8 cellular contexts compared by ENCODE assay signal in genomic region chr17:42681976-42682375, GRCh38. TPM values are rescaled to one million over a fixed set of nuclear protein-coding genes. Genes with fewer than 3 reads are reported as not detected.
A peak's percentile ranks its signal among the peaks of the same experiment; 100 is the strongest.
DNase-seq lines count a peak whose midpoint lies in the region; ATAC-seq and TF ChIP-seq lines count a peak whose summit lies in the region.

No MANE protein-coding gene starts in this region.

- H4K20me1 ChIP-seq in OCI-LY3 (ENCODE audit: insufficient read depth, low read length), result no peaks in the 10 kb centered on the region

- H3K4me2 ChIP-seq in OCI-LY3 (ENCODE audit: low read length) (peak overlapping the region; percentile 99), neuronal stem cell (ENCODE audit: insufficient read depth, low read length, poor library complexity, severe bottlenecking) (peak overlapping the region; percentile 92)

- H2BK5ac ChIP-seq in neuronal stem cell (ENCODE audit: low read length), result peak overlapping the region; percentile 94

- intact Hi-C loops in CD8-positive, alpha-beta T cell (cut with DNase I, micrococcal nuclease), result no loop called here
- intact Hi-C loops in head of caudate nucleus (cut with DNase I), result no loop called here

- H3K4ac ChIP-seq in neuronal stem cell (ENCODE audit: low read length), result no peak overlapping the region

- H4K8ac ChIP-seq in neuronal stem cell (ENCODE audit: low read depth, low read length), result no peak overlapping the region

- no peaks in the 10 kb centered on the region for H3K36me3 Mint-ChIP-seq in CD8-positive, alpha-beta T cell

- H3K14ac ChIP-seq in neuronal stem cell (ENCODE audit: low read length), result no peak overlapping the region

- no peak for ATAC-seq in CD8-positive, alpha-beta T cell
- no peak for ATAC-seq in esophagus mucosa
- ATAC-seq in GM21786 (IDR thresholded peaks at IDR 0.05; ENCODE audit: unreplicated experiment), result no peak

- peak overlapping the region; percentile 35 for H3K4me3 ChIP-seq in CD8-positive, alpha-beta T cell (ENCODE audit: low read depth, low read length)
- H3K4me3 ChIP-seq in OCI-LY3 (ENCODE audit: low read length) (peak overlapping the region; percentile 82), neuronal stem cell (ENCODE audit: low read length in 2 of 2) (peak overlapping the region; percentile 80 to 85)
- H3K4me3 ChIP-seq in effector memory CD4-positive, alpha-beta T cell (ENCODE audit: insufficient read depth, low read depth, low read length, poor library complexity, severe bottlenecking), result peak overlapping the region; percentile 35

- no peaks in the 10 kb centered on the region for H3K9me3 ChIP-seq in CD8-positive, alpha-beta T cell (ENCODE audit: low read length)
- no peaks in the 10 kb centered on the region for H3K9me3 ChIP-seq in OCI-LY3 (ENCODE audit: insufficient read depth, low read length)
- H3K9me3 ChIP-seq in effector memory CD4-positive, alpha-beta T cell (ENCODE audit: control insufficient read depth, low read length), result no peaks in the 10 kb centered on the region
- no peaks in the 10 kb centered on the region for H3K9me3 ChIP-seq in neuronal stem cell (replicated peaks in 1 of 2; ENCODE audit: control insufficient read depth in 2 of 2, insufficient read depth in 1 of 2, low read depth in 1 of 2, low read length in 2 of 2)

- no peak overlapping the region for H3K23ac ChIP-seq in neuronal stem cell (ENCODE audit: low read depth, low read length, poor library complexity)

- no peaks in the 10 kb centered on the region for H3K27me3 ChIP-seq in CD8-positive, alpha-beta T cell (ENCODE audit: insufficient read depth, low read length)
- H3K27me3 ChIP-seq in OCI-LY3 (ENCODE audit: low read depth, low read length) (no peaks in the 10 kb centered on the region), neuronal stem cell (ENCODE audit: control insufficient read depth in 3 of 3, insufficient read depth in 3 of 3, low read depth in 1 of 3, low read length in 3 of 3) (peaks cover 0 to 6% (median 0%) of the 10 kb centered on the region in 3 experiments)
- peaks cover 13% of the 10 kb centered on the region for H3K27me3 ChIP-seq in effector memory CD4-positive, alpha-beta T cell (replicated peaks; ENCODE audit: control insufficient read depth, insufficient read depth, low read length, poor library complexity, severe bottlenecking)

- CTCF ChIA-PET in CD8-positive, alpha-beta T cell (lab: Charles Lee), result no interaction called here

- no peaks in the 10 kb centered on the region for H3K9me3 Mint-ChIP-seq in CD8-positive, alpha-beta T cell

- H3K4me1 ChIP-seq in CD8-positive, alpha-beta T cell (ENCODE audit: insufficient read depth, low read length), result peaks cover 57% of the 10 kb centered on the region
- peaks cover 44% of the 10 kb centered on the region for H3K4me1 ChIP-seq in OCI-LY3 (ENCODE audit: low read length)
- H3K4me1 ChIP-seq in effector memory CD4-positive, alpha-beta T cell (ENCODE audit: control insufficient read depth, insufficient read depth, low read length, poor library complexity, severe bottlenecking), result peaks cover 51% of the 10 kb centered on the region
- peaks cover 21 to 29% of the 10 kb centered on the region in 2 donors for H3K4me1 ChIP-seq in neuronal stem cell (ENCODE audit: control insufficient read depth in 2 of 2, insufficient read depth in 1 of 2, low read depth in 1 of 2, low read length in 2 of 2)

- no peak for DNase-seq in CD8-positive, alpha-beta T cell
- DNase-seq in effector memory CD4-positive, alpha-beta T cell, result no peak
- no peak for DNase-seq in neuronal stem cell (ENCODE audit: low spot score)
- DNase-seq in ecto neural progenitor cell (ENCODE audit: low spot score), result no peak
- DNase-seq in head of caudate nucleus, result no peak

- no peak overlapping the region for H4K91ac ChIP-seq in neuronal stem cell (ENCODE audit: low read depth, low read length, poor library complexity)

- peaks cover 35% of the 10 kb centered on the region for H3K27me3 Mint-ChIP-seq in CD8-positive, alpha-beta T cell (ENCODE audit: low read depth)

- WGBS in neuronal stem cell (ENCODE audit: extremely low coverage in 2 of 2, insufficient read length in 2 of 2, insufficient replicate concordance in 1 of 2), 2 donors, result 100% methylated on average over 1 of the region's 5 CpGs; no CpG with 5 or more reads in 1 of the 2 donors

- no peak overlapping the region for H3K18ac ChIP-seq in neuronal stem cell (ENCODE audit: low read length)

- no peak for TF ChIP-seq CTCF in CD8-positive, alpha-beta T cell (IDR thresholded peaks at IDR 0.05)
- TF ChIP-seq CTCF in OCI-LY3 (IDR thresholded peaks at IDR 0.05; ENCODE audit: low read depth, low read length), result no peak

- peaks cover 1% of the 10 kb centered on the region for H3K79me1 ChIP-seq in neuronal stem cell (ENCODE audit: low read depth, low read length)

- no peak overlapping the region for H2BK120ac ChIP-seq in neuronal stem cell (ENCODE audit: low read depth, low read length)

- H2BK12ac ChIP-seq in neuronal stem cell (ENCODE audit: low read length), result no peak overlapping the region

- no peak overlapping the region for H3K27ac Mint-ChIP-seq in CD8-positive, alpha-beta T cell

- H3K4me3 Mint-ChIP-seq in CD8-positive, alpha-beta T cell, result peak overlapping the region; percentile 67

- peaks cover 52% of the 10 kb centered on the region for H3K4me1 Mint-ChIP-seq in CD8-positive, alpha-beta T cell (ENCODE audit: low read depth)

- POLR2A ChIA-PET in CD8-positive, alpha-beta T cell (lab: Charles Lee), result no interaction called here

- H2BK15ac ChIP-seq in neuronal stem cell (ENCODE audit: low read length), result no peak overlapping the region

- H3K79me2 ChIP-seq in OCI-LY3 (ENCODE audit: low read length), result peaks cover 27% of the 10 kb centered on the region

- no peaks in the 10 kb centered on the region for H3K36me3 ChIP-seq in CD8-positive, alpha-beta T cell (ENCODE audit: insufficient read depth, low read length)
- peaks cover 15% of the 10 kb centered on the region for H3K36me3 ChIP-seq in OCI-LY3 (replicated peaks; ENCODE audit: low read depth, low read length)
- H3K36me3 ChIP-seq in effector memory CD4-positive, alpha-beta T cell (ENCODE audit: control insufficient read depth, insufficient read depth, low read length), result no peaks in the 10 kb centered on the region
- peaks cover 12 to 30% of the 10 kb centered on the region in 2 donors for H3K36me3 ChIP-seq in neuronal stem cell (replicated peaks in 1 of 2; ENCODE audit: control insufficient read depth in 2 of 2, insufficient read depth in 2 of 2, low read length in 2 of 2)

- H3K9ac ChIP-seq in OCI-LY3 (ENCODE audit: low read length) (peak overlapping the region; percentile 85), neuronal stem cell (ENCODE audit: low read depth, low read length, poor library complexity) (no peak overlapping the region)

- H2AK5ac ChIP-seq in neuronal stem cell (ENCODE audit: low read depth, low read length), result no peak overlapping the region

- peak overlapping the region; percentile 58 for H2AFZ ChIP-seq in OCI-LY3 (ENCODE audit: low read depth, low read length)
- H2AFZ ChIP-seq in neuronal stem cell (ENCODE audit: low read length), result peak overlapping the region; percentile 95

- H3K27ac ChIP-seq in CD8-positive, alpha-beta T cell (ENCODE audit: low read depth, low read length), result no peak overlapping the region
- H3K27ac ChIP-seq in OCI-LY3 (ENCODE audit: low read length), result peak overlapping the region; percentile 66
- H3K27ac ChIP-seq in effector memory CD4-positive, alpha-beta T cell (ENCODE audit: insufficient read depth, low read length, poor library complexity, severe bottlenecking), result no peak overlapping the region
- peak overlapping the region; percentile 79 for H3K27ac ChIP-seq in neuronal stem cell (replicated peaks; ENCODE audit: low read length)

RNA-seq across cellular contexts. Expression of gene CCR10, which starts 0.3 kb away (rescaled TPM):
- 1 to 10 TPM; 1.2 to 1.3 TPM for total RNA-seq in CD8-positive, alpha-beta T cell
- polyA plus RNA-seq in neuronal stem cell (2013, experiment 1 of 2), result 1.9 TPM
- polyA plus RNA-seq in neuronal stem cell (2013, experiment 2 of 2), result 1.8 TPM
- not detected for total RNA-seq in esophagus mucosa

RNA-seq across cellular contexts. Expression of gene CNTNAP1, which starts 0.4 kb away (rescaled TPM):
- total RNA-seq in CD8-positive, alpha-beta T cell, result 1 to 10 TPM; 1.1 to 1.6 TPM
- polyA plus RNA-seq in neuronal stem cell (2013, experiment 1 of 2), result 6.1 TPM
- 5.9 TPM for polyA plus RNA-seq in neuronal stem cell (2013, experiment 2 of 2)
- total RNA-seq in esophagus mucosa, result 1.3 TPM

RNA-seq across cellular contexts. Expression of gene PLEKHH3, which starts 5.2 kb away (rescaled TPM):
- under 1 TPM; 0.33 to 0.72 TPM for total RNA-seq in CD8-positive, alpha-beta T cell
- 17.1 TPM for polyA plus RNA-seq in neuronal stem cell (2013, experiment 1 of 2)
- polyA plus RNA-seq in neuronal stem cell (2013, experiment 2 of 2), result 17.9 TPM
- total RNA-seq in esophagus mucosa, result 49.6 TPM

RNA-seq across cellular contexts. Expression of gene TUBG2, which starts 22.9 kb away (rescaled TPM):
- 10 to 100 TPM in 1 of 2 experiments, 1 to 10 TPM in 1; 7.4 to 10.6 TPM for total RNA-seq in CD8-positive, alpha-beta T cell
- 19.4 TPM for polyA plus RNA-seq in neuronal stem cell (2013, experiment 1 of 2)
- 19.8 TPM for polyA plus RNA-seq in neuronal stem cell (2013, experiment 2 of 2)
- total RNA-seq in esophagus mucosa, result 7.3 TPM

Comparison
In these comparisons a context has a peak if more than half of its experiments do, and no peak if none do; other contexts are left out.
1. H3K27ac ChIP-seq: peak in OCI-LY3 (single experiment) and neuronal stem cell (single experiment); none in CD8-positive, alpha-beta T cell (single experiment) and effector memory CD4-positive, alpha-beta T cell (single experiment).
2. RNA of gene PLEKHH3, which starts 5.2 kb away (total RNA-seq): 49.6 TPM in esophagus mucosa (single experiment); 0.33 to 0.72 TPM in CD8-positive, alpha-beta T cell; every median in the first group is over 10 times any median in the second.
3. Peak in every context shown above with its lines, with median percentiles within 50 percentile points of each other: H3K4me3 ChIP-seq.